ENCODE assay signal across 18 cellular contexts in genomic region chr9:27432308-27432707, GRCh38.
A peak's percentile ranks its signal among the peaks of the same experiment; 100 is the strongest.
DNase-seq lines count a peak whose midpoint lies in the region; ATAC-seq and TF ChIP-seq lines count a peak whose summit lies in the region.
"Had no signal": no experiment of that assay in that cellular context is flagged by ENCODE, and none has a peak within 500 bp of the region (broad histone marks: within the 10 kb centered on the region; RNA-seq: fewer than 3 reads in every experiment).

No MANE protein-coding gene starts in this region.

- H3K27ac ChIP-seq in CD8-positive, alpha-beta T cell (ENCODE audit: low read depth, low read length) = no peak overlapping the region
- H3K27ac ChIP-seq in spleen (peak overlapping the region in 7 of 8 donors; percentile 36 to 67 (median 61)), PC-3 (ENCODE audit: low read length) (no peak overlapping the region)
- H3K27ac ChIP-seq: right atrium auricular region had no signal

- no peaks in the 10 kb centered on the region for H3F3A ChIP-seq in PC-3 (ENCODE audit: low read length, unreplicated experiment)

- no peaks in the 10 kb centered on the region for H3K36me3 ChIP-seq in CD8-positive, alpha-beta T cell (ENCODE audit: insufficient read depth, low read length)
- H3K36me3 ChIP-seq in spleen = no peaks in the 10 kb centered on the region
- no peaks in the 10 kb centered on the region for H3K36me3 ChIP-seq in PC-3 (ENCODE audit: low read depth, low read length)
- H3K36me3 ChIP-seq: lower lobe of right lung, right atrium auricular region had no signal

- peak overlapping the region; percentile 8 for H3K27ac Mint-ChIP-seq in CD8-positive, alpha-beta T cell
- H3K27ac Mint-ChIP-seq: activated CD4-positive, alpha-beta T cell treated with anti-CD3 and anti-CD28 coated beads, Interleukin-2, amount 10 ng/mL, durations not matched to agents 24 days and 14 days; activated naive CD8-positive, alpha-beta T cell treated with anti-CD3 and anti-CD28 coated beads for 36 hours; activated T-helper 17 cell treated with anti-CD3 and anti-CD28 coated beads, Interleukin-2, amount 50 U/mL, for 72 hours had no signal

- no peaks in the 10 kb centered on the region for H3K9me3 ChIP-seq in CD8-positive, alpha-beta T cell (ENCODE audit: low read length)
- no peaks in the 10 kb centered on the region for H3K9me3 ChIP-seq in spleen
- no peaks in the 10 kb centered on the region for H3K9me3 ChIP-seq in PC-3 (ENCODE audit: low read length)
- H3K9me3 ChIP-seq: lower lobe of right lung, right atrium auricular region had no signal

- H3K27me3 ChIP-seq in CD8-positive, alpha-beta T cell (ENCODE audit: insufficient read depth, low read length) = no peaks in the 10 kb centered on the region
- no peaks in the 10 kb centered on the region for H3K27me3 ChIP-seq in spleen (replicated peaks in 1 of 7)
- H3K27me3 ChIP-seq in PC-3 (ENCODE audit: low read length) = no peaks in the 10 kb centered on the region
- H3K27me3 ChIP-seq: right atrium auricular region had no signal

- H4K20me1 ChIP-seq in PC-3 (ENCODE audit: low read length) = no peaks in the 10 kb centered on the region

- H3K4me1 ChIP-seq in CD8-positive, alpha-beta T cell (ENCODE audit: insufficient read depth, low read length) = no peaks in the 10 kb centered on the region
- H3K4me1 ChIP-seq in spleen = peaks cover 15 to 50% (median 29%) of the 10 kb centered on the region in 6 donors
- H3K4me1 ChIP-seq in PC-3 (ENCODE audit: insufficient read depth, low read length) = peaks cover 40% of the 10 kb centered on the region

- H3K79me2 ChIP-seq in PC-3 (ENCODE audit: low read length) = no peaks in the 10 kb centered on the region

- CTCF ChIA-PET in CD8-positive, alpha-beta T cell (lab: Charles Lee) = no interaction called here
- CTCF ChIA-PET in PC-3 (lab: Charles Lee) = interaction anchor here (0.7 kb wide), 1 partner anchor 97 kb away, joined by 3 read pairs; the partner anchor contains the start of gene MOB3B

- no peaks in the 10 kb centered on the region for H3K9me3 Mint-ChIP-seq in CD8-positive, alpha-beta T cell
- H3K9me3 Mint-ChIP-seq: activated CD4-positive, alpha-beta T cell treated with anti-CD3 and anti-CD28 coated beads, Interleukin-2, amount 10 ng/mL, durations not matched to agents 24 days and 14 days; activated naive CD8-positive, alpha-beta T cell treated with anti-CD3 and anti-CD28 coated beads for 36 hours; activated T-helper 17 cell treated with anti-CD3 and anti-CD28 coated beads, Interleukin-2, amount 50 U/mL, for 72 hours had no signal

- DNase-seq in CD8-positive, alpha-beta T cell = no peak
- DNase-seq in OCI-M1 (lab: John Stamatoyannopoulos, UW) (peak; percentile 80), dermis microvascular lymphatic vessel endothelial cell (ENCODE audit: low read depth in 2 of 2) (peak; percentile 34 to 50), spleen (no peak), activated T-cell treated with anti-CD3 and anti-CD28 coated beads for 4 hours (no peak), pons (ENCODE audit: low spot score) (no peak), GOT3 (lab: John Stamatoyannopoulos, UW) (no peak), PC-3 (no peak)
- DNase-seq: activated CD4-positive, alpha-beta T cell treated with anti-CD3 and anti-CD28 coated beads, Interleukin-2, amount 10 ng/mL, durations not matched to agents 24 days and 14 days; activated naive CD8-positive, alpha-beta T cell treated with anti-CD3 and anti-CD28 coated beads for 36 hours; DMS153; H7; lower lobe of right lung; NCI-H1092 treated with DMSO at 0.1 percent for 48 hours; NCI-H2029 treated with DMSO at 0.1 percent for 48 hours; NCI-H510A had no signal

- H3K9ac ChIP-seq in PC-3 (ENCODE audit: low read length) = no peak overlapping the region

- no peak for ATAC-seq in CD8-positive, alpha-beta T cell
- no peak for ATAC-seq in PC-3
- ATAC-seq: activated T-helper 17 cell treated with anti-CD3 and anti-CD28 coated beads, Interleukin-2, amount 50 U/mL, for 72 hours; lower lobe of right lung had no signal

- no peak overlapping the region for H2AFZ ChIP-seq in PC-3 (ENCODE audit: low read length)

- no peaks in the 10 kb centered on the region for H3K9me2 ChIP-seq in PC-3 (replicated peaks; ENCODE audit: low read length)

- H3K36me3 Mint-ChIP-seq in CD8-positive, alpha-beta T cell = no peaks in the 10 kb centered on the region
- H3K36me3 Mint-ChIP-seq: activated naive CD8-positive, alpha-beta T cell treated with anti-CD3 and anti-CD28 coated beads for 36 hours had no signal

- H3K4me3 Mint-ChIP-seq in CD8-positive, alpha-beta T cell = no peak overlapping the region
- H3K4me3 Mint-ChIP-seq: activated CD4-positive, alpha-beta T cell treated with anti-CD3 and anti-CD28 coated beads, Interleukin-2, amount 10 ng/mL, durations not matched to agents 24 days and 14 days; activated naive CD8-positive, alpha-beta T cell treated with anti-CD3 and anti-CD28 coated beads for 36 hours; activated T-helper 17 cell treated with anti-CD3 and anti-CD28 coated beads, Interleukin-2, amount 50 U/mL, for 72 hours had no signal

- no peak overlapping the region for H3K4me3 ChIP-seq in CD8-positive, alpha-beta T cell (ENCODE audit: low read depth, low read length)
- H3K4me3 ChIP-seq in spleen (no peak overlapping the region), PC-3 (ENCODE audit: low read length) (no peak overlapping the region)
- H3K4me3 ChIP-seq: lower lobe of right lung, right atrium auricular region had no signal

- TF ChIP-seq POLR2A in spleen (IDR thresholded peaks at IDR 0.05) = no peak

- H3K4me1 Mint-ChIP-seq in CD8-positive, alpha-beta T cell (ENCODE audit: low read depth) = peaks cover 9% of the 10 kb centered on the region
- H3K4me1 Mint-ChIP-seq: activated T-helper 17 cell treated with anti-CD3 and anti-CD28 coated beads, Interleukin-2, amount 50 U/mL, for 72 hours had no signal

- BruUV-seq in PC-3 (replicated peaks; lab: Mats Ljungman, UMichigan) = no TSS peak

- no peak for TF ChIP-seq CTCF in CD8-positive, alpha-beta T cell (IDR thresholded peaks at IDR 0.05)
- TF ChIP-seq CTCF in spleen (IDR thresholded peaks at IDR 0.05 in 8 of 11, conservative IDR thresholded peaks at IDR 0.05 in 3 of 11) (no peak), PC-3 (conservative IDR thresholded peaks at IDR 0.05; ENCODE audit: low read depth, low read length) (no peak)

- H3K27me3 Mint-ChIP-seq in CD8-positive, alpha-beta T cell (ENCODE audit: low read depth) = no peaks in the 10 kb centered on the region
- H3K27me3 Mint-ChIP-seq: activated CD4-positive, alpha-beta T cell treated with anti-CD3 and anti-CD28 coated beads, Interleukin-2, amount 10 ng/mL, durations not matched to agents 24 days and 14 days; activated naive CD8-positive, alpha-beta T cell treated with anti-CD3 and anti-CD28 coated beads for 36 hours; activated T-helper 17 cell treated with anti-CD3 and anti-CD28 coated beads, Interleukin-2, amount 50 U/mL, for 72 hours had no signal

- no peak overlapping the region for H3K4me2 ChIP-seq in PC-3 (ENCODE audit: low read length)

- 26 to 35% (median 27%) methylated on average over 3 of the region's 3 CpGs for WGBS in spleen, 5 donors

- POLR2A ChIA-PET in CD8-positive, alpha-beta T cell (lab: Charles Lee) = no interaction called here
- POLR2A ChIA-PET in PC-3 (lab: Charles Lee; ENCODE audit: unreplicated experiment) = no interaction called here

- intact Hi-C loops in CD8-positive, alpha-beta T cell (cut with DNase I, micrococcal nuclease) = no loop called here
- intact Hi-C loops in spleen (cut with DNase I; ENCODE audit: low total_unique reads) = no loop called here
- intact Hi-C loops in PC-3 (cut with micrococcal nuclease) = no loop called here

Comparison
In these comparisons a context has a peak if more than half of its experiments do, and no peak if none do; other contexts are left out.
1. DNase-seq: peak in OCI-M1 (single experiment) and dermis microvascular lymphatic vessel endothelial cell (2 of 2); none in CD8-positive, alpha-beta T cell (0 of 7), spleen (single experiment), activated T-cell treated with anti-CD3 and anti-CD28 coated beads for 4 hours (single experiment), pons (single experiment), GOT3 (single experiment) and PC-3 (single experiment).
2. H3K27ac ChIP-seq: peak in spleen (7 of 8); none in CD8-positive, alpha-beta T cell (single experiment) and PC-3 (single experiment).